Comparison of ENCODE assay signal across 21 cellular contexts in genomic region chr2:56325661-56326345, GRCh38.
DNase-seq lines count a peak whose midpoint lies in the region; ATAC-seq and TF ChIP-seq lines count a peak whose summit lies in the region.
"Had no signal": no experiment of that assay in that cellular context is flagged by ENCODE, and none has a peak within 500 bp of the region (broad histone marks: within the 10 kb centered on the region; RNA-seq: fewer than 3 reads in every experiment).

No MANE protein-coding gene starts in this region.

- H3K79me1 ChIP-seq in mesenchymal stem cell (replicated peaks; ENCODE audit: low read length, poor library complexity, severe bottlenecking): no peaks in the 10 kb centered on the region

- no peak overlapping the region for H3K4me3 ChIP-seq in mesenchymal stem cell (ENCODE audit: insufficient read depth in 1 of 2, low read depth in 1 of 2, low read length in 2 of 2)
- H3K4me3 ChIP-seq: HAP-1, PC-9 had no signal

- no peaks in the 10 kb centered on the region for H3K27me3 ChIP-seq in mesenchymal stem cell (ENCODE audit: control insufficient read depth in 1 of 2, insufficient read depth in 1 of 2, low read length in 2 of 2)
- H3K27me3 ChIP-seq: BE2C had no signal

- no peaks in the 10 kb centered on the region for H3K9me3 ChIP-seq in mesenchymal stem cell (ENCODE audit: control insufficient read depth, low read length)
- H3K9me3 ChIP-seq: BE2C, HAP-1 had no signal

- H3K36me3 Mint-ChIP-seq in HFFc6 (ENCODE audit: low read depth): peaks cover 16% of the 10 kb centered on the region
- H3K36me3 Mint-ChIP-seq in WTC11: peaks cover 3% of the 10 kb centered on the region; the same call in 1 of the 2 replicates
- no peaks in the 10 kb centered on the region for H3K36me3 Mint-ChIP-seq in natural killer cell treated with Interleukin-12 subunit alpha and Interleukin-12 subunit beta and Interleukin-15 and Interleukin-18, amount 100 ng/mL, for 72 hours

- no peak overlapping the region for H4K91ac ChIP-seq in mesenchymal stem cell (ENCODE audit: low read length)

- H3K27me3 Mint-ChIP-seq in HFFc6 (ENCODE audit: insufficient read depth): no peaks in the 10 kb centered on the region; the same call in none of the 2 replicates
- H3K27me3 Mint-ChIP-seq in WTC11 (ENCODE audit: low read depth): no peaks in the 10 kb centered on the region
- H3K27me3 Mint-ChIP-seq in natural killer cell treated with Interleukin-12 subunit alpha and Interleukin-12 subunit beta and Interleukin-15 and Interleukin-18, amount 100 ng/mL, for 72 hours: no peaks in the 10 kb centered on the region

- H2AK5ac ChIP-seq in mesenchymal stem cell (ENCODE audit: low read length, severe bottlenecking): no peak overlapping the region

- H3K9ac ChIP-seq in mesenchymal stem cell (ENCODE audit: low read length): no peak overlapping the region

- H4K8ac ChIP-seq in mesenchymal stem cell (ENCODE audit: low read length): no peak overlapping the region

- H2AFZ ChIP-seq in mesenchymal stem cell (ENCODE audit: low read depth, low read length): no peak overlapping the region
- H2AFZ ChIP-seq: PC-9 had no signal

- peaks cover 51% of the 10 kb centered on the region for H3K4me1 Mint-ChIP-seq in HFFc6 (ENCODE audit: low read depth)
- peaks cover 11% of the 10 kb centered on the region for H3K4me1 Mint-ChIP-seq in WTC11
- no peaks in the 10 kb centered on the region for H3K4me1 Mint-ChIP-seq in natural killer cell treated with Interleukin-12 subunit alpha and Interleukin-12 subunit beta and Interleukin-15 and Interleukin-18, amount 100 ng/mL, for 72 hours (ENCODE audit: low read depth in 2 of 2)

- POLR2A ChIA-PET in WTC11 (lab: Charles Lee): no interaction called here

- 66% methylated on average over 3 of the region's 3 CpGs for WGBS in mesenchymal stem cell

- no peak overlapping the region for H2BK12ac ChIP-seq in mesenchymal stem cell (ENCODE audit: low read length in 2 of 2)

- H3K4me2 ChIP-seq in mesenchymal stem cell (ENCODE audit: low read length, poor library complexity, severe bottlenecking): no peak overlapping the region
- H3K4me2 ChIP-seq: PC-9 had no signal

- peak overlapping the region; percentile 54; the same call in 1 of the 2 replicates for H3K27ac Mint-ChIP-seq in HFFc6
- 0 out of 2 replicates have a peak overlapping the region, but pooled peaks have one; percentile 21 for H3K27ac Mint-ChIP-seq in WTC11
- no peak overlapping the region for H3K27ac Mint-ChIP-seq in natural killer cell treated with Interleukin-12 subunit alpha and Interleukin-12 subunit beta and Interleukin-15 and Interleukin-18, amount 100 ng/mL, for 72 hours

- H3K4me1 ChIP-seq in mesenchymal stem cell (ENCODE audit: control insufficient read depth, insufficient read depth, low read depth, low read length): no peaks in the 10 kb centered on the region
- H3K4me1 ChIP-seq: BE2C, HAP-1 had no signal

- H3K27ac ChIP-seq in mesenchymal stem cell (ENCODE audit: low read length, poor library complexity, severe bottlenecking): no peak overlapping the region
- H3K27ac ChIP-seq: PC-9 had no signal

- H3K18ac ChIP-seq in mesenchymal stem cell (ENCODE audit: low read depth in 1 of 2, low read length in 2 of 2): no peak overlapping the region

- H2BK15ac ChIP-seq in mesenchymal stem cell (ENCODE audit: low read depth, poor library complexity, severe bottlenecking): no peak overlapping the region

- intact Hi-C loops in Right ventricle myocardium superior (cut with DNase I): no loop called here
- intact Hi-C loops in cardiac septum (cut with DNase I): no loop called here

- CTCF ChIA-PET in WTC11 (lab: Charles Lee): no interaction called here

- H3K9me3 Mint-ChIP-seq in HFFc6 (peaks cover 22% of the 10 kb centered on the region), WTC11 (0 out of 2 replicates have a peak, but pooled peaks cover 6% of the 10 kb centered on the region)
- peaks cover 9% of the 10 kb centered on the region for H3K9me3 Mint-ChIP-seq in natural killer cell treated with Interleukin-12 subunit alpha and Interleukin-12 subunit beta and Interleukin-15 and Interleukin-18, amount 100 ng/mL, for 72 hours

- ATAC-seq in Right ventricle myocardium superior (ENCODE audit: poor library complexity): peak; percentile 77
- no peak for ATAC-seq in WTC11
- ATAC-seq in natural killer cell treated with Interleukin-12 subunit alpha and Interleukin-12 subunit beta and Interleukin-15 and Interleukin-18, amount 100 ng/mL, for 72 hours: no peak

- DNase-seq in Right ventricle myocardium superior: no peak
- DNase-seq in cardiac septum (ENCODE audit: low spot score): no peak
- no peak for DNase-seq in HFFc6
- no peak for DNase-seq in WTC11 (ENCODE audit: low spot score)
- peak; percentile 28 for DNase-seq in mesenchymal stem cell
- no peak for DNase-seq in NCI-H2107 treated with DMSO at 0.1 percent for 48 hours (lab: John Stamatoyannopoulos, UW; ENCODE audit: unreplicated experiment)
- DNase-seq in AG08396 (ENCODE audit: low spot score): no peak
- DNase-seq in natural killer cell treated with Interleukin-12 subunit alpha and Interleukin-12 subunit beta and Interleukin-15 and Interleukin-18, amount 100 ng/mL, for 72 hours (ENCODE audit: low spot score): no peak
- DNase-seq: BE2C, DMS79, KG1, MV-4-11, NCI-H1105 treated with DMSO at 0.1 percent for 48 hours, NCI-H1694, NCI-H2081, NCI-H446 treated with DMSO at 0.1 percent for 48 hours, NCI-H526 treated with DMSO at 0.1 percent for 48 hours, PC-9, RPMI8226, SIG-M5 had no signal

- no peak overlapping the region for H3K23ac ChIP-seq in mesenchymal stem cell (ENCODE audit: low read length in 2 of 2)

- no peak for TF ChIP-seq CTCF in HFFc6 (IDR thresholded peaks at IDR 0.05)
- no peak for TF ChIP-seq CTCF in WTC11 (IDR thresholded peaks at IDR 0.05)

- no peak overlapping the region for H3K4ac ChIP-seq in mesenchymal stem cell (ENCODE audit: low read depth in 1 of 2, low read length in 2 of 2)

- H3K36me3 ChIP-seq in mesenchymal stem cell (ENCODE audit: control insufficient read depth in 1 of 2, insufficient read depth in 2 of 2, low read depth in 1 of 2, low read length in 2 of 2): no peaks in the 10 kb centered on the region
- H3K36me3 ChIP-seq: BE2C, HAP-1 had no signal

- H3K14ac ChIP-seq in mesenchymal stem cell (ENCODE audit: low read length in 2 of 2): no peak overlapping the region

- no peak overlapping the region for H2BK120ac ChIP-seq in mesenchymal stem cell (ENCODE audit: low read depth, low read length)

- H3K4me3 Mint-ChIP-seq in HFFc6 (peak overlapping the region; percentile 57), WTC11 (no peak overlapping the region)
- H3K4me3 Mint-ChIP-seq in natural killer cell treated with Interleukin-12 subunit alpha and Interleukin-12 subunit beta and Interleukin-15 and Interleukin-18, amount 100 ng/mL, for 72 hours: no peak overlapping the region

- no peak overlapping the region for H2BK5ac ChIP-seq in mesenchymal stem cell (ENCODE audit: low read depth, low read length, poor library complexity, severe bottlenecking)

TF ChIP-seq in WTC11, 78 proteins besides CTCF, POLR2A, EP300 and RAD21 (continues in another document):
- TF ChIP-seq STAT6 (CRISPR knock-in tag; conservative IDR thresholded peaks at IDR 0.05; ENCODE audit: low read depth) (no peak), JAZF1 (CRISPR knock-in tag; IDR thresholded peaks at IDR 0.05) (no peak), ZNF138 (CRISPR knock-in tag; conservative IDR thresholded peaks at IDR 0.05) (no peak), FOXK1 (CRISPR knock-in tag; IDR thresholded peaks at IDR 0.05) (no peak), PRDM15 (CRISPR knock-in tag; IDR thresholded peaks at IDR 0.05) (no peak), TEAD4 (CRISPR knock-in tag; IDR thresholded peaks at IDR 0.05) (no peak)

Comparison
In these comparisons a context has a peak if more than half of its experiments do, and no peak if none do; other contexts are left out.
1. H3K27ac Mint-ChIP-seq: peak in HFFc6 (single experiment) and WTC11 (single experiment); none in natural killer cell treated with Interleukin-12 subunit alpha and Interleukin-12 subunit beta and Interleukin-15 and Interleukin-18, amount 100 ng/mL, for 72 hours (0 of 2).